In genomic region chr2:3303583-3304406, GRCh38 we compare ENCODE assay signal across 1 cellular context.
A peak's percentile ranks its signal among the peaks of the same experiment; 100 is the strongest.
TF ChIP-seq lines count a peak whose summit lies in the region.

No MANE protein-coding gene starts in this region.

TF ChIP-seq in SK-N-SH treated with all-trans-retinoic acid at 6 μM for 48 hours, 23 proteins besides CTCF, POLR2A, EP300 and RAD21 (continued from another document):
- TF ChIP-seq ZNF565 (CRISPR knock-in tag; conservative IDR thresholded peaks at IDR 0.05; ENCODE audit: low read depth) = no peak
- TF ChIP-seq SNAI2 (CRISPR knock-in tag; IDR thresholded peaks at IDR 0.05) = no peak
- TF ChIP-seq ISL1 (CRISPR knock-in tag; IDR thresholded peaks at IDR 0.05) = 0 out of 2 replicates have a peak, but pooled peaks have one; percentile 9
- no peak for TF ChIP-seq ZFP30 (CRISPR knock-in tag; IDR thresholded peaks at IDR 0.05)
- no peak for TF ChIP-seq TSHZ2 (CRISPR knock-in tag; IDR thresholded peaks at IDR 0.05)
- peak; percentile 59; the same call in 1 of the 2 replicates for TF ChIP-seq CSDC2 (CRISPR knock-in tag; IDR thresholded peaks at IDR 0.05)
